ENCODE assay signal across 24 cellular contexts in genomic region chr4:173139561-173139960, GRCh38.
"Had no signal": no experiment of that assay in that cellular context is flagged by ENCODE, and none has a peak within 500 bp of the region (broad histone marks: within the 10 kb centered on the region; RNA-seq: fewer than 3 reads in every experiment).

No MANE protein-coding gene starts in this region.

- H3K36me3 Mint-ChIP-seq: activated naive CD8-positive, alpha-beta T cell; brain had no signal

- DNase-seq: activated CD4-positive, CD25-positive, alpha-beta regulatory T cell; activated CD8-positive, alpha-beta memory T cell treated with anti-CD3 and anti-CD28 coated beads, Interleukin-2, amount 50 U/mL, for 4 hours; activated CD8-positive, alpha-beta T cell treated with anti-CD3 and anti-CD28 coated beads for 36 hours; activated effector memory CD4-positive, alpha-beta T cell treated with Interleukin-2 at 50 U/mL for 16 hours; activated naive CD4-positive, alpha-beta T cell treated with anti-CD3 and anti-CD28 coated beads for 36 hours; amygdala; NCI-H1092; NCI-H1417; NCI-H2029 treated with DMSO at 0.1 percent for 48 hours; NCI-H345; NCI-H510A; NCI-H526 treated with DMSO at 0.1 percent for 48 hours; NCI-H82; RPMI8226; SK-N-SH; T-helper 1 cell had no signal

- H3K4me2 ChIP-seq: KMS-11, SK-N-SH had no signal

- ATAC-seq: activated CD8-positive, alpha-beta T cell treated with anti-CD3 and anti-CD28 coated beads for 36 hours; Panc1; Right ventricle myocardium inferior had no signal

- H3K9me3 Mint-ChIP-seq: activated CD8-positive, alpha-beta T cell treated with anti-CD3 and anti-CD28 coated beads for 36 hours; activated naive CD4-positive, alpha-beta T cell treated with anti-CD3 and anti-CD28 coated beads for 36 hours; activated T-helper 1 cell treated with anti-CD3 and anti-CD28 coated beads, Interleukin-12 subunit alpha, Interleukin-12 subunit beta, Interleukin-2, Interleukin-4 antibody, amounts not matched to agents 30 ng/mL and 10 ng/mL and 1 ng/mL, durations not matched to agents 14 hours and 24 hours and 36 hours; brain; central memory CD8-positive, alpha-beta T cell had no signal

- H3K9me2 ChIP-seq: SK-N-SH had no signal

- H3K4me1 Mint-ChIP-seq: central memory CD8-positive, alpha-beta T cell had no signal

- H3K9me3 ChIP-seq: SK-N-SH had no signal

- H3K9ac ChIP-seq: KMS-11, SK-N-SH had no signal

- H3K4me3 Mint-ChIP-seq: activated CD8-positive, alpha-beta T cell treated with anti-CD3 and anti-CD28 coated beads for 36 hours; activated naive CD4-positive, alpha-beta T cell treated with anti-CD3 and anti-CD28 coated beads for 36 hours; activated naive CD8-positive, alpha-beta T cell; activated T-helper 1 cell treated with anti-CD3 and anti-CD28 coated beads, Interleukin-12 subunit alpha, Interleukin-12 subunit beta, Interleukin-2, Interleukin-4 antibody, amounts not matched to agents 30 ng/mL and 10 ng/mL and 1 ng/mL, durations not matched to agents 14 hours and 24 hours and 36 hours; brain; central memory CD8-positive, alpha-beta T cell had no signal

- H3K27ac ChIP-seq: KMS-11, VCaP had no signal

- H3K27ac Mint-ChIP-seq: activated CD8-positive, alpha-beta T cell treated with anti-CD3 and anti-CD28 coated beads for 36 hours; activated naive CD4-positive, alpha-beta T cell treated with anti-CD3 and anti-CD28 coated beads for 36 hours; activated naive CD8-positive, alpha-beta T cell; activated T-helper 1 cell treated with anti-CD3 and anti-CD28 coated beads, Interleukin-12 subunit alpha, Interleukin-12 subunit beta, Interleukin-2, Interleukin-4 antibody, amounts not matched to agents 30 ng/mL and 10 ng/mL and 1 ng/mL, durations not matched to agents 14 hours and 24 hours and 36 hours had no signal

- H3K27me3 Mint-ChIP-seq: activated CD8-positive, alpha-beta T cell treated with anti-CD3 and anti-CD28 coated beads for 36 hours; brain had no signal
